12 cellular contexts compared by ENCODE assay signal in the genomic region with DNA sequence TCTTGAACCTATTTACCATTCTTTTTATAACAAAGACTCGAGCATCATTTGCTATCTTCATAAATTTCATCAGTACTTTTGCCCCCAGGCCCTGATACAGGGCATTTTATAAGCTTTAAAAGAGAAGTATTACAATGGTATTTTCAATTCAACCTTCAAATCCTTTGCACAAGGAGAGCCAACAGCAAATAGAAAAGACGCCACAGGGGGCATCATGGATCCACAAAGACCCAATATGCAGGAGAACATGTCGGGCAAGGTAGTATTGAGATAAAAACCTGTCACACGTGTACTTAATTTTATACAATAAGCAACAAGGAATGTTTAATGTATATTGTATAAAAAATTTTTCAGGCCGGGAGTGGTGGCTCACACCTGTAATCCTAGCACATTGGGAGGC. TPM values are rescaled to one million over a fixed set of nuclear protein-coding genes. Genes with fewer than 3 reads are reported as not detected.
DNase-seq lines count a peak whose midpoint lies in the region; ATAC-seq and TF ChIP-seq lines count a peak whose summit lies in the region.
"Had no signal": no experiment of that assay in that cellular context is flagged by ENCODE, and none has a peak within 500 bp of the region (broad histone marks: within the 10 kb centered on the region; RNA-seq: fewer than 3 reads in every experiment).

No MANE protein-coding gene starts in this region.

- H3K4me3 ChIP-seq in heart left ventricle = no peak overlapping the region
- no peak overlapping the region for H3K4me3 ChIP-seq in upper lobe of right lung

- H3K27ac ChIP-seq in heart left ventricle (peak overlapping the region; percentile 40 to 95 (median 74)), upper lobe of right lung (peak overlapping the region; percentile 79)

- peak overlapping the region; percentile 96 for H3K27ac Mint-ChIP-seq in activated naive CD8-positive, alpha-beta T cell treated with anti-CD3 and anti-CD28 coated beads, Interleukin-2, amount 50 U/mL, for 24 hours
- H3K27ac Mint-ChIP-seq: WTC11 had no signal

- H3K9me3 Mint-ChIP-seq in activated naive CD8-positive, alpha-beta T cell treated with anti-CD3 and anti-CD28 coated beads, Interleukin-2, amount 50 U/mL, for 24 hours = no peaks in the 10 kb centered on the region
- H3K9me3 Mint-ChIP-seq: WTC11 had no signal

- ATAC-seq in heart left ventricle = no peak
- no peak for ATAC-seq in left ventricle myocardium superior
- ATAC-seq in activated naive CD8-positive, alpha-beta T cell treated with anti-CD3 and anti-CD28 coated beads, Interleukin-2, amount 50 U/mL, for 24 hours = no peak
- no peak for ATAC-seq in upper lobe of right lung
- ATAC-seq in HG03108 (IDR thresholded peaks at IDR 0.05; ENCODE audit: unreplicated experiment) = no peak
- ATAC-seq: WTC11 had no signal

- TF ChIP-seq CTCF in heart left ventricle (IDR thresholded peaks at IDR 0.05) (peak in 5 of 12 donors; percentile 5 to 23 (median 17)), upper lobe of right lung (IDR thresholded peaks at IDR 0.05) (no peak)

- intact Hi-C loops in heart left ventricle (cut with DNase I) = no loop called here
- intact Hi-C loops in left ventricle myocardium superior (cut with micrococcal nuclease) = no loop called here
- intact Hi-C loops in upper lobe of right lung (cut with DNase I) = no loop called here

- peaks cover 64% of the 10 kb centered on the region for H3K36me3 Mint-ChIP-seq in activated naive CD8-positive, alpha-beta T cell treated with anti-CD3 and anti-CD28 coated beads, Interleukin-2, amount 50 U/mL, for 24 hours (ENCODE audit: low read depth)

- H3K4me1 ChIP-seq in heart left ventricle (peaks cover 7 to 100% (median 70%) of the 10 kb centered on the region in 12 donors), upper lobe of right lung (peaks cover 81% of the 10 kb centered on the region)

- H3K27me3 Mint-ChIP-seq in activated naive CD8-positive, alpha-beta T cell treated with anti-CD3 and anti-CD28 coated beads, Interleukin-2, amount 50 U/mL, for 24 hours = no peaks in the 10 kb centered on the region

- H3K27me3 ChIP-seq in heart left ventricle = no peaks in the 10 kb centered on the region
- no peaks in the 10 kb centered on the region for H3K27me3 ChIP-seq in upper lobe of right lung

- no peaks in the 10 kb centered on the region for H3K9me3 ChIP-seq in heart left ventricle
- no peaks in the 10 kb centered on the region for H3K9me3 ChIP-seq in upper lobe of right lung

- DNase-seq in heart left ventricle (no peak), left ventricle myocardium superior (no peak), myocyte (ENCODE audit: low read depth) (peak; percentile 28), upper lobe of right lung (no peak), anterior cingulate cortex (lab: John Stamatoyannopoulos, UW) (no peak), cerebellar cortex (ENCODE audit: low spot score) (no peak)
- DNase-seq in activated naive CD8-positive, alpha-beta T cell treated with anti-CD3 and anti-CD28 coated beads, Interleukin-2, amount 50 U/mL, for 24 hours = no peak
- DNase-seq: central memory CD4-positive, alpha-beta T cell; KG1; NCI-H774 had no signal

- no peak overlapping the region for H3K4me3 Mint-ChIP-seq in activated naive CD8-positive, alpha-beta T cell treated with anti-CD3 and anti-CD28 coated beads, Interleukin-2, amount 50 U/mL, for 24 hours
- H3K4me3 Mint-ChIP-seq: WTC11 had no signal

- no peak for TF ChIP-seq POLR2A in heart left ventricle (IDR thresholded peaks at IDR 0.05)

- peaks cover 93% of the 10 kb centered on the region for H3K4me1 Mint-ChIP-seq in activated naive CD8-positive, alpha-beta T cell treated with anti-CD3 and anti-CD28 coated beads, Interleukin-2, amount 50 U/mL, for 24 hours

- peaks cover 0 to 20% (median 0%) of the 10 kb centered on the region in 9 donors for H3K36me3 ChIP-seq in heart left ventricle
- no peaks in the 10 kb centered on the region for H3K36me3 ChIP-seq in upper lobe of right lung

- WGBS in heart left ventricle, 4 donors = 63 to 74% (median 71%) methylated on average over 5 of the region's 5 CpGs

RNA-seq across cellular contexts. Expression of gene MAP3K14, which starts 10.2 kb away (rescaled TPM):
- 10 to 100 TPM in 8 of 9 donors, 1 to 10 TPM in 1; 9.9 to 21.9 (median 12.7) TPM for total RNA-seq in heart left ventricle
- 10 to 100 TPM in 1 of 2 donors, 1 to 10 TPM in 1; 9.0 to 11.2 TPM for polyA plus RNA-seq in heart left ventricle
- total RNA-seq in left ventricle myocardium superior = 16.6 TPM
- 9.2 and 16.4 TPM in 2 replicates for total RNA-seq in myocyte
- 10.6 TPM for polyA plus RNA-seq in myocyte (2012)
- total RNA-seq in upper lobe of right lung = 9.9 TPM

RNA-seq across cellular contexts. Expression of gene SPATA32, which starts 44.7 kb away (rescaled TPM):
- not detected for total RNA-seq in heart left ventricle
- not detected for polyA plus RNA-seq in heart left ventricle
- total RNA-seq in left ventricle myocardium superior = not detected
- total RNA-seq in myocyte = not detected in 2 replicates
- not detected for polyA plus RNA-seq in myocyte (2012)
- not detected for total RNA-seq in upper lobe of right lung
